8 cellular contexts compared by ENCODE assay signal in the genomic region with DNA sequence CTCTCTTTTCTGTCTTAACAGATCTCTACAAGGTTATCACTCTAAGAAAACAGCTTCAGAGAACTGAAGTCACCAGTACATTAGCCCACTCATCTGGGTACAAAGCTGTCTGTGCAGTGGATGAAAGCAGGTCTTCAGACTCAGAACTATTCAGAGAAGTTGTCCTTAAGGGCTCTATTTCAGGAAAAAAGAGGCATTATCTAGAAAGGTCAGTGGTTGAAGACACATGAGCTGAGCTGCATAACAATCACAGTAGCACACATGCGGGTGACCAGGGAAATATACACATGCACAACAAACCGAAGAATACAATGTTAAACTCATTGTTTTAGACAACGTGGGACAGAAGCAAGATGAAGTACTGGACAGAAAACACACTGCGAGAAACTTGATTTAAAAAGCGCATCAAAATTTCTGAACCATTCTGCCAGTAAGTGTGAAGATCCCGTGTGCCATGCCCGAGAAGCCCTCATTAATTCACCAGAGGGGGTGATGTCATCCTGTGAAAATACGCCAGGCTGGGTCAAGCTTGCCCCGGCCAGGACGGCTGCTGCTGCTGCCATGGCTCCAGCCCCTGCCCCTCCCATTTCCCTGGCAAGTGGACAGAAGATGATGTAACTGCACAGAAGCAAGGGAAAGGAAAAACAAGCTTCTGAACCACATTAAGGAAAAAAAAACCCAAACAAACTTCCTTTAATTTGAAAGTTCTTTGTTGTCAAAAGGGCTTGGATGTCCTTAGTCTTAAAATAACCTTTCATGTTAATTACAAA. TPM values are rescaled to one million over a fixed set of nuclear protein-coding genes. Genes with fewer than 3 reads are reported as not detected.
DNase-seq lines count a peak whose midpoint lies in the region; ATAC-seq and TF ChIP-seq lines count a peak whose summit lies in the region.

No MANE protein-coding gene starts in this region.

- no peaks in the 10 kb centered on the region for H3K9me3 Mint-ChIP-seq in nephron

- H3K27ac Mint-ChIP-seq in nephron: peak overlapping the region; percentile 48 to 90 (median 84)

- H3K27me3 Mint-ChIP-seq in nephron (ENCODE audit: low read depth): no peaks in the 10 kb centered on the region

- no peak for ATAC-seq in HG03565 (IDR thresholded peaks at IDR 0.05; ENCODE audit: unreplicated experiment)

- no peak for TF ChIP-seq CTCF in nephron (IDR thresholded peaks at IDR 0.05; ENCODE audit: unreplicated experiment in 3 of 3)

- peaks cover 29% of the 10 kb centered on the region for H3K4me1 Mint-ChIP-seq in nephron

- DNase-seq in Daoy (ENCODE audit: low read depth) (peak; percentile 89), SHP77 treated with DMSO at 0.1 percent for 48 hours (lab: John Stamatoyannopoulos, UW) (peak; percentile 14), fibroblast of gingiva (ENCODE audit: low read depth) (peak; percentile 91), NCI-H2107 (lab: John Stamatoyannopoulos, UW) (no peak), DMS114 treated with DMSO at 0.1 percent for 48 hours (lab: John Stamatoyannopoulos, UW; ENCODE audit: unreplicated experiment) (no peak)
- DNase-seq in activated CD4-positive, alpha-beta T cell treated with anti-CD3 and anti-CD28 coated beads, Interleukin-2, amount 50 U/mL, for 48 hours: no peak

- no peak overlapping the region for H3K4me3 Mint-ChIP-seq in nephron

- peaks cover 62% of the 10 kb centered on the region for H3K36me3 Mint-ChIP-seq in nephron (ENCODE audit: low read depth)

RNA-seq across cellular contexts. Expression of a gene that starts 10.1 kb away (rescaled TPM):
- total RNA-seq in Daoy (2014; rRNA removed; shearing (Covaris generic)): 81.7 and 97.8 TPM in 2 replicates

RNA-seq across cellular contexts. Expression of a gene that starts 44.8 kb away (rescaled TPM):
- total RNA-seq in Daoy (2014; rRNA removed; shearing (Covaris generic)): 14.7 and 18.9 TPM in 2 replicates

Comparison
In these comparisons a context has a peak if more than half of its experiments do, and no peak if none do; other contexts are left out.
1. DNase-seq: peak in Daoy (single experiment), SHP77 treated with DMSO at 0.1 percent for 48 hours (single experiment) and fibroblast of gingiva (single experiment); none in NCI-H2107 (single experiment), DMS114 treated with DMSO at 0.1 percent for 48 hours (single experiment) and activated CD4-positive, alpha-beta T cell treated with anti-CD3 and anti-CD28 coated beads, Interleukin-2, amount 50 U/mL, for 48 hours (0 of 2).